In the genomic region with DNA sequence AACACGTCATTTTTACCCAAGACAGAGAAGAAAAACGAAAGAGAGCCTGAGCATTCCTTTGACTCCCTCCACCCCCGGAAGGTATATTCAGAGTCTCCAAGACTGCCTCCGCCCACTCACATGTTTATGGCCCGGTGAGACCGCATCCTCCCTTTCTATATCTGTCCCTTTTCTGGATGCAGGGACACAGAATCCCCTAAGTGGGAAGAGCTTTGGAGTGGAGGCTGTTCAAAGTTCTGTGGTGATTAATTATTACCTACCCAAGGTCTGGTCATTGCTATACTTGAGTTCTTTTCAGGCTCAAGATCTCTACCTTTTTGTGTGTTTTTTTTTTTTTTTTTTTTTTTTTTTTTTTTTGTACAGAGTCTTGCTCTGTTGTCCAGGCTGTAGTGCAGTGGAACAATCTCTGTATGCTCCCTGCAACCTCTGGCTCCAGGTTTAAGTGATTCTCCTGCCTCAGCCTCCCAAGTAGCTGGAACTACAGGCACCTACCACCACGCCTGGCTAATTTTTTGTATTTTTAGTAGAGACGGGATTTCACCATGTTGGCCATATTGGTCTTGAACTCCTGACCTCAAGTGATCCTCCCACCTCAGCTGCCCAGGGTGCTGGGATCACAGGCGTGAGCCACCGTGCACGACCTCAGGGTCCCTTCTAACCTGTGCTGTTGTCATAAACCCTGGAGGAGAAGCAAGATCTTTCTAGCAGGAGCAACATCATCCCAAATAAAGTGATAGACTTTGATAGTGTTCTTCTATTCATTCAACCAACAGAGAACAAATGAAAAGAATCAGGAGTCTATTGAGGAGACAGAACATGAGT, we compare ENCODE assay signal across 19 cellular contexts.
DNase-seq lines count a peak whose midpoint lies in the region; ATAC-seq and TF ChIP-seq lines count a peak whose summit lies in the region.
"Had no signal": no experiment of that assay in that cellular context is flagged by ENCODE, and none has a peak within 500 bp of the region (broad histone marks: within the 10 kb centered on the region; RNA-seq: fewer than 3 reads in every experiment).

No MANE protein-coding gene starts in this region.

- H3K36me3 ChIP-seq in psoas muscle (ENCODE audit: insufficient read depth in 1 of 2, low read depth in 1 of 2) (no peaks in the 10 kb centered on the region), upper lobe of right lung (no peaks in the 10 kb centered on the region)
- H3K36me3 ChIP-seq in CD8-positive, alpha-beta T cell (ENCODE audit: insufficient read depth, low read length): no peaks in the 10 kb centered on the region
- H3K36me3 ChIP-seq: right atrium auricular region, thyroid gland had no signal

- H3K27ac Mint-ChIP-seq in CD8-positive, alpha-beta T cell: no peak overlapping the region
- H3K27ac Mint-ChIP-seq: activated naive CD8-positive, alpha-beta T cell; activated T-cell treated with anti-CD3 and anti-CD28 coated beads, Interleukin-2, amount 50 U/mL, for 24 hours had no signal

- 53 to 62% (median 55%) methylated on average over 11 of the region's 11 CpGs for WGBS in psoas muscle, 3 donors

- no peak overlapping the region for H3K4me3 Mint-ChIP-seq in CD8-positive, alpha-beta T cell
- H3K4me3 Mint-ChIP-seq: activated naive CD8-positive, alpha-beta T cell; activated T-cell treated with anti-CD3 and anti-CD28 coated beads, Interleukin-2, amount 50 U/mL, for 24 hours had no signal

- no peaks in the 10 kb centered on the region for H3K36me3 Mint-ChIP-seq in CD8-positive, alpha-beta T cell

- no peaks in the 10 kb centered on the region for H3K27me3 Mint-ChIP-seq in CD8-positive, alpha-beta T cell (ENCODE audit: low read depth)
- H3K27me3 Mint-ChIP-seq: activated naive CD8-positive, alpha-beta T cell; activated T-cell treated with anti-CD3 and anti-CD28 coated beads, Interleukin-2, amount 50 U/mL, for 24 hours had no signal

- no peaks in the 10 kb centered on the region for H3K9me3 Mint-ChIP-seq in CD8-positive, alpha-beta T cell
- H3K9me3 Mint-ChIP-seq: activated T-cell treated with anti-CD3 and anti-CD28 coated beads, Interleukin-2, amount 50 U/mL, for 24 hours had no signal

- H3K4me1 ChIP-seq in psoas muscle (peaks cover 23% of the 10 kb centered on the region), upper lobe of right lung (peaks cover 7% of the 10 kb centered on the region)
- H3K4me1 ChIP-seq in CD8-positive, alpha-beta T cell (ENCODE audit: insufficient read depth, low read length): no peaks in the 10 kb centered on the region

- TF ChIP-seq CTCF in psoas muscle (IDR thresholded peaks at IDR 0.05) (no peak), upper lobe of right lung (IDR thresholded peaks at IDR 0.05) (no peak)
- no peak for TF ChIP-seq CTCF in CD8-positive, alpha-beta T cell (IDR thresholded peaks at IDR 0.05)

- CTCF ChIA-PET in CD8-positive, alpha-beta T cell (lab: Charles Lee): interaction anchor here (1.0 kb wide), 1 partner anchor 10 kb away, joined by 3 read pairs; no protein-coding TSS in a partner anchor

- ATAC-seq in psoas muscle: no peak
- ATAC-seq in upper lobe of right lung: peak; percentile 38
- ATAC-seq in CD8-positive, alpha-beta T cell: no peak
- ATAC-seq in HG02678 (IDR thresholded peaks at IDR 0.05; ENCODE audit: unreplicated experiment): no peak

- H3K27me3 ChIP-seq in psoas muscle (ENCODE audit: insufficient read depth in 3 of 3, low read length in 2 of 3): no peaks in the 10 kb centered on the region
- no peaks in the 10 kb centered on the region for H3K27me3 ChIP-seq in upper lobe of right lung
- no peaks in the 10 kb centered on the region for H3K27me3 ChIP-seq in CD8-positive, alpha-beta T cell (ENCODE audit: insufficient read depth, low read length)
- H3K27me3 ChIP-seq: right atrium auricular region, thyroid gland had no signal

- H3K9me3 ChIP-seq in psoas muscle (no peaks in the 10 kb centered on the region), upper lobe of right lung (no peaks in the 10 kb centered on the region)
- no peaks in the 10 kb centered on the region for H3K9me3 ChIP-seq in CD8-positive, alpha-beta T cell (ENCODE audit: low read length)
- H3K9me3 ChIP-seq: right atrium auricular region, SK-N-SH, thyroid gland had no signal

- DNase-seq in DMS53 (lab: John Stamatoyannopoulos, UW) (peak; percentile 62), DMS53 treated with DMSO at 0.1 percent for 48 hours (lab: John Stamatoyannopoulos, UW; ENCODE audit: unreplicated experiment) (no peak), kidney glomerular epithelial cell (lab: John Stamatoyannopoulos, UW) (peak; percentile 35), psoas muscle (no peak), upper lobe of right lung (no peak), posterior cingulate gyrus (no peak)
- no peak for DNase-seq in CD8-positive, alpha-beta T cell
- DNase-seq: activated CD4-positive, alpha-beta T cell treated with anti-CD3 and anti-CD28 coated beads, Interleukin-2, amount 50 U/mL, for 4 hours; activated T-cell treated with anti-CD3 and anti-CD28 coated beads, Interleukin-2, amount 50 U/mL, for 24 hours; NCI-H1930; NCI-H526; SK-N-SH; stimulated activated CD4-positive, alpha-beta T cell treated with anti-CD3 and anti-CD28 coated beads, Interleukin-2, amount 100 ng/mL, for 48 hours had no signal

- H3K4me1 Mint-ChIP-seq in CD8-positive, alpha-beta T cell (ENCODE audit: low read depth): no peaks in the 10 kb centered on the region

- H3K27ac ChIP-seq in psoas muscle (peak overlapping the region; percentile 77), upper lobe of right lung (peak overlapping the region; percentile 56)
- H3K27ac ChIP-seq in CD8-positive, alpha-beta T cell (ENCODE audit: low read depth, low read length): no peak overlapping the region
- H3K27ac ChIP-seq: 22Rv1, C4-2B had no signal

- intact Hi-C loops in psoas muscle (cut with DNase I): loop anchor here (5.0 to 10.0 kb wide), 4 partner anchors 398 to 1096 kb away; a partner anchor contains a TSS
- intact Hi-C loops in upper lobe of right lung (cut with DNase I): no loop called here
- intact Hi-C loops in posterior cingulate gyrus (cut with DNase I): loop anchor here (1.0 to 10.0 kb wide), 5 partner anchors 382 to 1958 kb away; no protein-coding TSS in a partner anchor
- intact Hi-C loops in CD8-positive, alpha-beta T cell (cut with DNase I, micrococcal nuclease): no loop called here

- H3K4me3 ChIP-seq in psoas muscle: peak overlapping the region; percentile 53
- H3K4me3 ChIP-seq in upper lobe of right lung: peak overlapping the region; percentile 34
- no peak overlapping the region for H3K4me3 ChIP-seq in CD8-positive, alpha-beta T cell (ENCODE audit: low read depth, low read length)
- H3K4me3 ChIP-seq: thyroid gland had no signal

- POLR2A ChIA-PET in CD8-positive, alpha-beta T cell (lab: Charles Lee): no interaction called here

Comparison
In these comparisons a context has a peak if more than half of its experiments do, and no peak if none do; other contexts are left out.
1. DNase-seq: peak in DMS53 (single experiment) and kidney glomerular epithelial cell (single experiment); none in DMS53 treated with DMSO at 0.1 percent for 48 hours (single experiment), psoas muscle (0 of 2), upper lobe of right lung (single experiment), posterior cingulate gyrus (0 of 10) and CD8-positive, alpha-beta T cell (0 of 7).
2. intact Hi-C loops: an anchor here in psoas muscle (5.0 to 10.0 kb wide) and posterior cingulate gyrus (1.0 to 10.0 kb wide); none called in upper lobe of right lung and CD8-positive, alpha-beta T cell.